ENCODE assay signal across 9 cellular contexts in genomic region chr17:17729620-17730249, GRCh38. TPM values are rescaled to one million over a fixed set of nuclear protein-coding genes. Genes with fewer than 3 reads are reported as not detected.
A peak's percentile ranks its signal among the peaks of the same experiment; 100 is the strongest.
DNase-seq lines count a peak whose midpoint lies in the region; ATAC-seq and TF ChIP-seq lines count a peak whose summit lies in the region.
"Had no signal": no experiment of that assay in that cellular context is flagged by ENCODE, and none has a peak within 500 bp of the region (broad histone marks: within the 10 kb centered on the region; RNA-seq: fewer than 3 reads in every experiment).

No MANE protein-coding gene starts in this region.

- peak overlapping the region in 1 of 8 donors; percentile 28 for H3K4me3 Mint-ChIP-seq in naive B cell

- TF ChIP-seq CTCF in GM13977 (IDR thresholded peaks at IDR 0.05; ENCODE audit: extremely low read depth, insufficient read depth, missing control alignments), result peak; percentile 76
- TF ChIP-seq CTCF in Loucy (conservative IDR thresholded peaks at IDR 0.05; ENCODE audit: low read length), result peak; percentile 73
- peak; percentile 66 for TF ChIP-seq CTCF in choroid plexus epithelial cell (conservative IDR thresholded peaks at IDR 0.05; ENCODE audit: low read depth, low read length)

- H2AFZ ChIP-seq in Loucy (ENCODE audit: low read length), result no peak overlapping the region

- H3K79me2 ChIP-seq in Loucy (ENCODE audit: insufficient read depth, low read length), result peaks cover 100% of the 10 kb centered on the region

- H3K9me3 ChIP-seq in Loucy (ENCODE audit: insufficient read depth, low read depth, low read length), result no peaks in the 10 kb centered on the region

- no peaks in the 10 kb centered on the region for H3K36me3 Mint-ChIP-seq in naive B cell

- no peak overlapping the region for H3K9ac ChIP-seq in Loucy (ENCODE audit: low read depth, low read length, poor library complexity, severe bottlenecking)

- no peaks in the 10 kb centered on the region for H3K4me1 ChIP-seq in Loucy (ENCODE audit: insufficient read depth, low read length, poor library complexity, severe bottlenecking)

- peaks cover 24 to 40% (median 37%) of the 10 kb centered on the region in 3 donors for H3K4me1 Mint-ChIP-seq in naive B cell

- in situ Hi-C loops in GM13977 (cut with MboI; ENCODE audit: low pct_unique_long_range_greater_than_20kb, low sequenced_read_pairs, unreplicated experiment), result no loop called here

- H3K27me3 Mint-ChIP-seq in naive B cell, result no peaks in the 10 kb centered on the region

- peak overlapping the region in 1 of 6 donors; percentile 15 for H3K27ac Mint-ChIP-seq in naive B cell

- no peak overlapping the region for H3K4me2 ChIP-seq in Loucy (ENCODE audit: low read depth, low read length, poor library complexity, severe bottlenecking)

- no peaks in the 10 kb centered on the region for H3K9me2 ChIP-seq in Loucy (replicated peaks; ENCODE audit: low read depth, low read length)

- H3K4me3 ChIP-seq in Loucy (ENCODE audit: low read length, poor library complexity, severe bottlenecking) (no peak overlapping the region), choroid plexus epithelial cell (ENCODE audit: low read depth, low read length) (no peak overlapping the region)
- H3K4me3 ChIP-seq: SK-N-MC had no signal

- H4K20me1 ChIP-seq in Loucy (ENCODE audit: insufficient read depth, low read length, poor library complexity, severe bottlenecking), result peaks cover 83% of the 10 kb centered on the region

- peak; percentile 89 to 92 for ATAC-seq in naive B cell (ENCODE audit: low read depth in 2 of 2)
- ATAC-seq in GM21367 (IDR thresholded peaks at IDR 0.05; ENCODE audit: unreplicated experiment), result no peak
- ATAC-seq in HG03045 (IDR thresholded peaks at IDR 0.05; ENCODE audit: unreplicated experiment), result no peak

- no peaks in the 10 kb centered on the region for H3K27me3 ChIP-seq in Loucy (ENCODE audit: insufficient read depth, low read length, poor library complexity, severe bottlenecking)

- peaks cover 46% of the 10 kb centered on the region; the same call in 1 of the 2 replicates for H3K36me3 ChIP-seq in Loucy (ENCODE audit: insufficient read depth, low read length)

- no peaks in the 10 kb centered on the region for H3K9me3 Mint-ChIP-seq in naive B cell

- H3F3A ChIP-seq in Loucy (ENCODE audit: low read depth), result no peaks in the 10 kb centered on the region

- DNase-seq in GM13977 (ENCODE audit: low spot score) (peak; percentile 82), choroid plexus epithelial cell (ENCODE audit: low read depth) (no peak), naive B cell (peak; percentile 54), NOMO-1 treated with dmso at 0.1 percent for 144 hours (lab: John Stamatoyannopoulos, UW; ENCODE audit: unreplicated experiment) (no peak)
- DNase-seq in activated CD4-positive, alpha-beta T cell treated with anti-CD3 and anti-CD28 coated beads for 1 hour, result peak; percentile 42

RNA-seq across cellular contexts. Expression of gene RAI1, which starts 48.5 kb away (rescaled TPM):
- 1 to 10 TPM; 1.9 to 3.8 (median 2.6) TPM for polyA plus RNA-seq in naive B cell (ENCODE audit: low read depth in 6 of 6)

Comparison
In these comparisons a context has a peak if more than half of its experiments do, and no peak if none do; other contexts are left out.
1. DNase-seq: peak in GM13977 (single experiment), activated CD4-positive, alpha-beta T cell treated with anti-CD3 and anti-CD28 coated beads for 1 hour (single experiment) and naive B cell (single experiment); none in choroid plexus epithelial cell (single experiment) and NOMO-1 treated with dmso at 0.1 percent for 144 hours (single experiment).
2. ATAC-seq: peak in naive B cell (2 of 2); none in GM21367 (single experiment) and HG03045 (single experiment).
3. Peak in every context shown above with its lines, with median percentiles within 50 percentile points of each other: CTCF ChIP-seq.